ENCODE assay signal across 8 cellular contexts in genomic region chr15:33021806-33022389, GRCh38.
DNase-seq lines count a peak whose midpoint lies in the region; ATAC-seq, FAIRE-seq and TF ChIP-seq lines count a peak whose summit lies in the region.

No MANE protein-coding gene starts in this region.

- peak; percentile 70 for TF ChIP-seq CTCF in endothelial cell (IDR thresholded peaks at IDR 0.05; ENCODE audit: unreplicated experiment)

- CTCF ChIA-PET in activated naive CD4-positive, alpha-beta T cell treated with anti-CD3 and anti-CD28 coated beads, Interleukin-2, amount 10 ng/mL, durations not matched to agents 7 days and 5 days (lab: Charles Lee): interaction anchor here (0.7 to 1.1 kb wide), 5 partner anchors 59 to 218 kb away, joined by 3 to 4 read pairs (median 4); no protein-coding TSS in a partner anchor

- peak overlapping the region; percentile 95 for H3K27ac Mint-ChIP-seq in endothelial cell (ENCODE audit: unreplicated experiment)
- H3K27ac Mint-ChIP-seq in activated naive CD4-positive, alpha-beta T cell treated with anti-CD3 and anti-CD28 coated beads, Interleukin-2, amount 10 ng/mL, durations not matched to agents 7 days and 5 days: no peak overlapping the region

- H3K4me3 Mint-ChIP-seq in endothelial cell (ENCODE audit: unreplicated experiment): no peak overlapping the region
- H3K4me3 Mint-ChIP-seq in activated naive CD4-positive, alpha-beta T cell treated with anti-CD3 and anti-CD28 coated beads, Interleukin-2, amount 10 ng/mL, durations not matched to agents 7 days and 5 days: no peak overlapping the region

- peak; percentile 52 for DNase-seq in COLO829 (ENCODE audit: low spot score)
- peak; percentile 86 for DNase-seq in HT-29 (ENCODE audit: low spot score)
- DNase-seq in RCC 7860 (ENCODE audit: low spot score): peak; percentile 31
- DNase-seq in endothelial cell (ENCODE audit: low spot score): peak; percentile 35
- peak; percentile 18 for DNase-seq in middle frontal gyrus (ENCODE audit: extremely low spot score, low spot score)
- DNase-seq in foreskin melanocyte: no peak
- no peak for DNase-seq in activated naive CD4-positive, alpha-beta T cell treated with anti-CD3 and anti-CD28 coated beads, Interleukin-2, amount 10 ng/mL, durations not matched to agents 7 days and 5 days

- FAIRE-seq in RCC 7860 (lab: Jason Lieb, UNC): peak; percentile 82

- no peak for ATAC-seq in GM18498 (IDR thresholded peaks at IDR 0.05; ENCODE audit: unreplicated experiment)

- H3K9me3 Mint-ChIP-seq in endothelial cell (ENCODE audit: unreplicated experiment): no peaks in the 10 kb centered on the region
- no peaks in the 10 kb centered on the region for H3K9me3 Mint-ChIP-seq in activated naive CD4-positive, alpha-beta T cell treated with anti-CD3 and anti-CD28 coated beads, Interleukin-2, amount 10 ng/mL, durations not matched to agents 7 days and 5 days

- H3K27me3 Mint-ChIP-seq in endothelial cell (ENCODE audit: unreplicated experiment): no peaks in the 10 kb centered on the region
- H3K27me3 Mint-ChIP-seq in activated naive CD4-positive, alpha-beta T cell treated with anti-CD3 and anti-CD28 coated beads, Interleukin-2, amount 10 ng/mL, durations not matched to agents 7 days and 5 days: peaks cover 4% of the 10 kb centered on the region

- H3K4me1 Mint-ChIP-seq in endothelial cell (ENCODE audit: unreplicated experiment): peaks cover 16% of the 10 kb centered on the region
- H3K4me1 Mint-ChIP-seq in activated naive CD4-positive, alpha-beta T cell treated with anti-CD3 and anti-CD28 coated beads, Interleukin-2, amount 10 ng/mL, durations not matched to agents 7 days and 5 days: no peaks in the 10 kb centered on the region

- H3K36me3 Mint-ChIP-seq in endothelial cell (ENCODE audit: low read depth, unreplicated experiment): no peaks in the 10 kb centered on the region
- H3K36me3 Mint-ChIP-seq in activated naive CD4-positive, alpha-beta T cell treated with anti-CD3 and anti-CD28 coated beads, Interleukin-2, amount 10 ng/mL, durations not matched to agents 7 days and 5 days: no peaks in the 10 kb centered on the region

Comparison
In these comparisons a context has a peak if more than half of its experiments do, and no peak if none do; other contexts are left out.
1. DNase-seq: peak in COLO829 (single experiment), HT-29 (single experiment), RCC 7860 (single experiment), endothelial cell (single experiment) and middle frontal gyrus (single experiment); none in foreskin melanocyte (single experiment) and activated naive CD4-positive, alpha-beta T cell treated with anti-CD3 and anti-CD28 coated beads, Interleukin-2, amount 10 ng/mL, durations not matched to agents 7 days and 5 days (single experiment).